Comparison of ENCODE assay signal across 2 cellular contexts in genomic region chr10:46922498-46922897, GRCh38. TPM values are rescaled to one million over a fixed set of nuclear protein-coding genes. Genes with fewer than 3 reads are reported as not detected.
"Had no signal": no experiment of that assay in that cellular context is flagged by ENCODE, and none has a peak within 500 bp of the region (broad histone marks: within the 10 kb centered on the region; RNA-seq: fewer than 3 reads in every experiment).

No MANE protein-coding gene starts in this region.

RNA-seq across cellular contexts. Expression of gene PTPN20, which starts 11.3 kb away (rescaled TPM):
- total RNA-seq: activated CD8-positive, alpha-beta T cell treated with anti-CD3 and anti-CD28 coated beads, Interleukin-2, amount 10 ng/mL, durations not matched to agents 7 days and 5 days; ascending aorta had no signal
